ENCODE assay signal across 26 cellular contexts in the genomic region with DNA sequence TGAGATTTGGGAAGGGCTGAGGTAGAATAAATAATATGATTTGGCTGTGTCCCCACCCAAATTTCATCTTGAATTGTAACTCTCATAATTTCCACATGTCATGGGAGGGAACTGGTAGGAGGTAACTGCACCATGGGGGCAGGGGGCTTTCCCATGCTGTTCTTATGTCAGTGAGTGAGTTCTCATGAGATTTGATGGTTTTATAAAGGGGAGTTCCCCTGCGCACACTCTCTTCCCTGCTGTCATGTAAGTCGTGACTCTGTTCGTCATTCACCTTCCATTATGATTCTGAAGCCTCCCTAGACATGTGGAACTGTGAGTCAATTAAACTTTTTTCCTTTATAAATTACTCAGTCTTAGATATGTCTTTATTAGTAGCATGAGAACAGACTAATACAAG.
DNase-seq lines count a peak whose midpoint lies in the region; ATAC-seq and TF ChIP-seq lines count a peak whose summit lies in the region.
"Had no signal": no experiment of that assay in that cellular context is flagged by ENCODE, and none has a peak within 500 bp of the region (broad histone marks: within the 10 kb centered on the region; RNA-seq: fewer than 3 reads in every experiment).

No MANE protein-coding gene starts in this region.

- DNase-seq in activated CD4-positive, alpha-beta T cell treated with anti-CD3 and anti-CD28 coated beads, Interleukin-2, amount 50 U/mL, for 48 hours = peak; percentile 25 to 36
- DNase-seq in activated CD4-positive, alpha-beta T cell treated with anti-CD3 and anti-CD28 coated beads for 1 hour = no peak
- DNase-seq in stimulated activated CD4-positive, alpha-beta T cell treated with anti-CD3 and anti-CD28 coated beads, Interleukin-1b, Interleukin-23, amount 100 ng/mL, for 48 hours = peak; percentile 70
- no peak for DNase-seq in stimulated activated effector memory CD8-positive, alpha-beta T cell treated with anti-CD3 and anti-CD28 coated beads, Interleukin-12 subunit alpha, Interleukin-12 subunit beta, amount 100 ng/mL, for 72 hours (ENCODE audit: low spot score in 2 of 2)
- DNase-seq in left lung (no peak), NCI-H1105 treated with DMSO at 0.1 percent for 48 hours (lab: John Stamatoyannopoulos, UW) (no peak)
- DNase-seq: activated effector memory CD4-positive, alpha-beta T cell treated with Interleukin-2 at 50 U/mL for 16 hours; anterior cingulate cortex; caudate nucleus; kidney; MG63; NCI-H1417 treated with DMSO at 0.1 percent for 48 hours; NCI-H2107; NCI-H510A treated with DMSO at 0.1 percent for 48 hours; NK-92 treated with Interleukin-12 subunit alpha and Interleukin-12 subunit beta, amount 100 ng/mL, for 24 hours; psoas muscle; T-helper 1 cell; trophoblast cell had no signal

- no peaks in the 10 kb centered on the region for H3K4me1 Mint-ChIP-seq in activated T-helper 17 cell treated with anti-CD3 and anti-CD28 coated beads, Interleukin-2, amount 50 U/mL, for 72 hours
- H3K4me1 Mint-ChIP-seq in stimulated activated effector memory CD8-positive, alpha-beta T cell treated with anti-CD3 and anti-CD28 coated beads, Interleukin-12 subunit alpha, Interleukin-12 subunit beta, amount 100 ng/mL, for 72 hours = no peaks in the 10 kb centered on the region
- H3K4me1 Mint-ChIP-seq: B cell had no signal

- H3K36me3 ChIP-seq in left lung = no peaks in the 10 kb centered on the region
- H3K36me3 ChIP-seq: MG63 had no signal

- H3K27me3 ChIP-seq in left lung = no peaks in the 10 kb centered on the region
- H3K27me3 ChIP-seq: MG63 had no signal

- H3K9me3 ChIP-seq in left lung = no peaks in the 10 kb centered on the region
- H3K9me3 ChIP-seq: A549, psoas muscle had no signal

- TF ChIP-seq CTCF in left lung (IDR thresholded peaks at IDR 0.05) = no peak

- peak; percentile 88 for ATAC-seq in activated T-helper 17 cell treated with anti-CD3 and anti-CD28 coated beads, Interleukin-2, amount 50 U/mL, for 72 hours (replicated peaks)
- ATAC-seq in stimulated activated effector memory CD8-positive, alpha-beta T cell treated with anti-CD3 and anti-CD28 coated beads, Interleukin-12 subunit alpha, Interleukin-12 subunit beta, amount 100 ng/mL, for 72 hours = peak; percentile 75
- ATAC-seq in left lung = no peak
- ATAC-seq in GM18502 (IDR thresholded peaks at IDR 0.05; ENCODE audit: poor library complexity, unreplicated experiment) = no peak
- ATAC-seq: A549, K562, Panc1, psoas muscle had no signal

- no peaks in the 10 kb centered on the region for H3K4me1 ChIP-seq in left lung
- H3K4me1 ChIP-seq: A549, psoas muscle had no signal

- no peaks in the 10 kb centered on the region for H3K36me3 Mint-ChIP-seq in activated T-helper 17 cell treated with anti-CD3 and anti-CD28 coated beads, Interleukin-2, amount 50 U/mL, for 72 hours (ENCODE audit: low read depth)
- H3K36me3 Mint-ChIP-seq in stimulated activated effector memory CD8-positive, alpha-beta T cell treated with anti-CD3 and anti-CD28 coated beads, Interleukin-12 subunit alpha, Interleukin-12 subunit beta, amount 100 ng/mL, for 72 hours = no peaks in the 10 kb centered on the region

- H3K9me3 Mint-ChIP-seq in activated T-helper 17 cell treated with anti-CD3 and anti-CD28 coated beads, Interleukin-2, amount 50 U/mL, for 72 hours = peaks cover 3% of the 10 kb centered on the region
- H3K9me3 Mint-ChIP-seq in stimulated activated effector memory CD8-positive, alpha-beta T cell treated with anti-CD3 and anti-CD28 coated beads, Interleukin-12 subunit alpha, Interleukin-12 subunit beta, amount 100 ng/mL, for 72 hours = peaks cover 6% of the 10 kb centered on the region

- no peak overlapping the region for H3K27ac ChIP-seq in left lung
- H3K27ac ChIP-seq: A549, psoas muscle had no signal

- peaks cover 4% of the 10 kb centered on the region for H3K27me3 Mint-ChIP-seq in activated T-helper 17 cell treated with anti-CD3 and anti-CD28 coated beads, Interleukin-2, amount 50 U/mL, for 72 hours
- H3K27me3 Mint-ChIP-seq: B cell; dendritic cell treated with granulocyte-macrophage colony-stimulating factor and Interleukin-4, amounts not matched to agents 40 ng/mL and 50 ng/mL, for 4 days had no signal

- H3K4me3 Mint-ChIP-seq in activated T-helper 17 cell treated with anti-CD3 and anti-CD28 coated beads, Interleukin-2, amount 50 U/mL, for 72 hours = no peak overlapping the region
- no peak overlapping the region for H3K4me3 Mint-ChIP-seq in stimulated activated effector memory CD8-positive, alpha-beta T cell treated with anti-CD3 and anti-CD28 coated beads, Interleukin-12 subunit alpha, Interleukin-12 subunit beta, amount 100 ng/mL, for 72 hours
- H3K4me3 Mint-ChIP-seq: B cell; dendritic cell treated with granulocyte-macrophage colony-stimulating factor and Interleukin-4, amounts not matched to agents 40 ng/mL and 50 ng/mL, for 4 days had no signal

- H3K4me3 ChIP-seq in left lung = no peak overlapping the region
- H3K4me3 ChIP-seq: A549, K562, lung, MG63, psoas muscle had no signal

- intact Hi-C loops in left lung (cut with DNase I) = no loop called here

- H3K27ac Mint-ChIP-seq in activated T-helper 17 cell treated with anti-CD3 and anti-CD28 coated beads, Interleukin-2, amount 50 U/mL, for 72 hours = no peak overlapping the region
- H3K27ac Mint-ChIP-seq in stimulated activated effector memory CD8-positive, alpha-beta T cell treated with anti-CD3 and anti-CD28 coated beads, Interleukin-12 subunit alpha, Interleukin-12 subunit beta, amount 100 ng/mL, for 72 hours = no peak overlapping the region
- H3K27ac Mint-ChIP-seq: B cell; dendritic cell treated with granulocyte-macrophage colony-stimulating factor and Interleukin-4, amounts not matched to agents 40 ng/mL and 50 ng/mL, for 4 days had no signal

Comparison
In these comparisons a context has a peak if more than half of its experiments do, and no peak if none do; other contexts are left out.
1. DNase-seq: peak in activated CD4-positive, alpha-beta T cell treated with anti-CD3 and anti-CD28 coated beads, Interleukin-2, amount 50 U/mL, for 48 hours (2 of 2) and stimulated activated CD4-positive, alpha-beta T cell treated with anti-CD3 and anti-CD28 coated beads, Interleukin-1b, Interleukin-23, amount 100 ng/mL, for 48 hours (single experiment); none in activated CD4-positive, alpha-beta T cell treated with anti-CD3 and anti-CD28 coated beads for 1 hour (single experiment), stimulated activated effector memory CD8-positive, alpha-beta T cell treated with anti-CD3 and anti-CD28 coated beads, Interleukin-12 subunit alpha, Interleukin-12 subunit beta, amount 100 ng/mL, for 72 hours (0 of 2), left lung (0 of 2) and NCI-H1105 treated with DMSO at 0.1 percent for 48 hours (single experiment).
2. ATAC-seq: peak in activated T-helper 17 cell treated with anti-CD3 and anti-CD28 coated beads, Interleukin-2, amount 50 U/mL, for 72 hours (single experiment) and stimulated activated effector memory CD8-positive, alpha-beta T cell treated with anti-CD3 and anti-CD28 coated beads, Interleukin-12 subunit alpha, Interleukin-12 subunit beta, amount 100 ng/mL, for 72 hours (single experiment); none in left lung (single experiment) and GM18502 (single experiment).